ENCODE assay signal across 1 cellular context in the genomic region with DNA sequence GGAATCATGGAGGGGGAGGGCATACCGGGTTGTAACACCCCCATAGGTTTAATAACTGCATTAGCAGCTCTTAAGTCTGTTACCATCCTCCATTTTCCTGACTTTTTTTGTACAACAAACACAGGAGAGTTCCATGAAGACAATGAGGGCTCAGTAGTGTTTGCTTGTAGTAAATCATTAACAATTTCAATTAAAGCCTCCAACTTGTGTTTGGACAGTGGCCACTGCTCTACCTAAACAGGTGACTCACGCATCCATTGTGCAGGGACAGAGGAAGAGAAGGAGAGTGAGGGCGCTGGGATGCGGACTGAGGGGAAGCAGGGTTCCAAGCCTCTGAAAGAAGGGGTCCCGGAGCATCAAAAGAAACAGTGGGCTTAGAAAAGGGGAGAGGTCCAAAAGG.
TF ChIP-seq lines count a peak whose summit lies in the region.

No MANE protein-coding gene starts in this region.

TF ChIP-seq in HepG2, 621 proteins besides CTCF, POLR2A, EP300 and RAD21 (continued from another document):
- TF ChIP-seq HCFC1 (IDR thresholded peaks at IDR 0.05; ENCODE audit: low read depth, low read length) (no peak), MED8 (CRISPR knock-in tag; IDR thresholded peaks at IDR 0.05; ENCODE audit: insufficient replicate concordance) (no peak), KLF11 (CRISPR knock-in tag; IDR thresholded peaks at IDR 0.05) (no peak), THAP11 (CRISPR knock-in tag; IDR thresholded peaks at IDR 0.05) (0 out of 2 replicates have a peak, but pooled peaks have one; percentile 20), ZNF34 (CRISPR knock-in tag; IDR thresholded peaks at IDR 0.05; ENCODE audit: borderline replicate concordance) (no peak), ASH2L (IDR thresholded peaks at IDR 0.05; ENCODE audit: insufficient read length, low read depth, low read length) (no peak), RFXANK (CRISPR knock-in tag; IDR thresholded peaks at IDR 0.05) (no peak), PHF8 (CRISPR knock-in tag; IDR thresholded peaks at IDR 0.05) (no peak), JUN (CRISPR knock-in tag; IDR thresholded peaks at IDR 0.05) (peak; percentile 41; the same call in 1 of the 2 replicates), NAIF1 (CRISPR knock-in tag; IDR thresholded peaks at IDR 0.05; ENCODE audit: borderline replicate concordance) (no peak), SAP130 (CRISPR knock-in tag; IDR thresholded peaks at IDR 0.05; ENCODE audit: low read depth) (no peak), HDAC2 (CRISPR knock-in tag; IDR thresholded peaks at IDR 0.05) (0 out of 2 replicates have a peak, but pooled peaks have one; percentile 27), SOX6 (IDR thresholded peaks at IDR 0.05) (no peak), SOX6 (CRISPR knock-in tag; IDR thresholded peaks at IDR 0.05) (peak; percentile 96), ZFP36L1 (CRISPR knock-in tag; IDR thresholded peaks at IDR 0.05) (no peak), BCL6 (CRISPR knock-in tag; IDR thresholded peaks at IDR 0.05) (0 out of 2 replicates have a peak, but pooled peaks have one; percentile 19), TP53 (CRISPR knock-in tag; conservative IDR thresholded peaks at IDR 0.05) (no peak), ZNF652 (CRISPR knock-in tag; IDR thresholded peaks at IDR 0.05; ENCODE audit: borderline replicate concordance, low read depth) (no peak), PTBP1 (IDR thresholded peaks at IDR 0.05; ENCODE audit: low read depth, low read length, poor library complexity, severe bottlenecking) (no peak), STAT5B (CRISPR knock-in tag; IDR thresholded peaks at IDR 0.05) (no peak)
- TF ChIP-seq, protein P1, sequence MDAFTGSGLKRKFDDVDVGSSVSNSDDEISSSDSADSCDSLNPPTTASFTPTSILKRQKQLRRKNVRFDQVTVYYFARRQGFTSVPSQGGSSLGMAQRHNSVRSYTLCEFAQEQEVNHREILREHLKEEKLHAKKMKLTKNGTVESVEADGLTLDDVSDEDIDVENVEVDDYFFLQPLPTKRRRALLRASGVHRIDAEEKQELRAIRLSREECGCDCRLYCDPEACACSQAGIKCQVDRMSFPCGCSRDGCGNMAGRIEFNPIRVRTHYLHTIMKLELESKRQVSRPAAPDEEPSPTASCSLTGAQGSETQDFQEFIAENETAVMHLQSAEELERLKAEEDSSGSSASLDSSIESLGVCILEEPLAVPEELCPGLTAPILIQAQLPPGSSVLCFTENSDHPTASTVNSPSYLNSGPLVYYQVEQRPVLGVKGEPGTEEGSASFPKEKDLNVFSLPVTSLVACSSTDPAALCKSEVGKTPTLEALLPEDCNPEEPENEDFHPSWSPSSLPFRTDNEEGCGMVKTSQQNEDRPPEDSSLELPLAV (CRISPR knock-in tag; conservative IDR thresholded peaks at IDR 0.05; ENCODE audit: low read depth): no peak
- TF ChIP-seq, protein P2, sequence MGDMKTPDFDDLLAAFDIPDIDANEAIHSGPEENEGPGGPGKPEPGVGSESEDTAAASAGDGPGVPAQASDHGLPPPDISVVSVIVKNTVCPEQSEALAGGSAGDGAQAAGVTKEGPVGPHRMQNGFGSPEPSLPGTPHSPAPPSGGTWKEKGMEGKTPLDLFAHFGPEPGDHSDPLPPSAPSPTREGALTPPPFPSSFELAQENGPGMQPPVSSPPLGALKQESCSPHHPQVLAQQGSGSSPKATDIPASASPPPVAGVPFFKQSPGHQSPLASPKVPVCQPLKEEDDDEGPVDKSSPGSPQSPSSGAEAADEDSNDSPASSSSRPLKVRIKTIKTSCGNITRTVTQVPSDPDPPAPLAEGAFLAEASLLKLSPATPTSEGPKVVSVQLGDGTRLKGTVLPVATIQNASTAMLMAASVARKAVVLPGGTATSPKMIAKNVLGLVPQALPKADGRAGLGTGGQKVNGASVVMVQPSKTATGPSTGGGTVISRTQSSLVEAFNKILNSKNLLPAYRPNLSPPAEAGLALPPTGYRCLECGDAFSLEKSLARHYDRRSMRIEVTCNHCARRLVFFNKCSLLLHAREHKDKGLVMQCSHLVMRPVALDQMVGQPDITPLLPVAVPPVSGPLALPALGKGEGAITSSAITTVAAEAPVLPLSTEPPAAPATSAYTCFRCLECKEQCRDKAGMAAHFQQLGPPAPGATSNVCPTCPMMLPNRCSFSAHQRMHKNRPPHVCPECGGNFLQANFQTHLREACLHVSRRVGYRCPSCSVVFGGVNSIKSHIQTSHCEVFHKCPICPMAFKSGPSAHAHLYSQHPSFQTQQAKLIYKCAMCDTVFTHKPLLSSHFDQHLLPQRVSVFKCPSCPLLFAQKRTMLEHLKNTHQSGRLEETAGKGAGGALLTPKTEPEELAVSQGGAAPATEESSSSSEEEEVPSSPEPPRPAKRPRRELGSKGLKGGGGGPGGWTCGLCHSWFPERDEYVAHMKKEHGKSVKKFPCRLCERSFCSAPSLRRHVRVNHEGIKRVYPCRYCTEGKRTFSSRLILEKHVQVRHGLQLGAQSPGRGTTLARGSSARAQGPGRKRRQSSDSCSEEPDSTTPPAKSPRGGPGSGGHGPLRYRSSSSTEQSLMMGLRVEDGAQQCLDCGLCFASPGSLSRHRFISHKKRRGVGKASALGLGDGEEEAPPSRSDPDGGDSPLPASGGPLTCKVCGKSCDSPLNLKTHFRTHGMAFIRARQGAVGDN (CRISPR knock-in tag; IDR thresholded peaks at IDR 0.05): no peak
- TF ChIP-seq, protein P3, sequence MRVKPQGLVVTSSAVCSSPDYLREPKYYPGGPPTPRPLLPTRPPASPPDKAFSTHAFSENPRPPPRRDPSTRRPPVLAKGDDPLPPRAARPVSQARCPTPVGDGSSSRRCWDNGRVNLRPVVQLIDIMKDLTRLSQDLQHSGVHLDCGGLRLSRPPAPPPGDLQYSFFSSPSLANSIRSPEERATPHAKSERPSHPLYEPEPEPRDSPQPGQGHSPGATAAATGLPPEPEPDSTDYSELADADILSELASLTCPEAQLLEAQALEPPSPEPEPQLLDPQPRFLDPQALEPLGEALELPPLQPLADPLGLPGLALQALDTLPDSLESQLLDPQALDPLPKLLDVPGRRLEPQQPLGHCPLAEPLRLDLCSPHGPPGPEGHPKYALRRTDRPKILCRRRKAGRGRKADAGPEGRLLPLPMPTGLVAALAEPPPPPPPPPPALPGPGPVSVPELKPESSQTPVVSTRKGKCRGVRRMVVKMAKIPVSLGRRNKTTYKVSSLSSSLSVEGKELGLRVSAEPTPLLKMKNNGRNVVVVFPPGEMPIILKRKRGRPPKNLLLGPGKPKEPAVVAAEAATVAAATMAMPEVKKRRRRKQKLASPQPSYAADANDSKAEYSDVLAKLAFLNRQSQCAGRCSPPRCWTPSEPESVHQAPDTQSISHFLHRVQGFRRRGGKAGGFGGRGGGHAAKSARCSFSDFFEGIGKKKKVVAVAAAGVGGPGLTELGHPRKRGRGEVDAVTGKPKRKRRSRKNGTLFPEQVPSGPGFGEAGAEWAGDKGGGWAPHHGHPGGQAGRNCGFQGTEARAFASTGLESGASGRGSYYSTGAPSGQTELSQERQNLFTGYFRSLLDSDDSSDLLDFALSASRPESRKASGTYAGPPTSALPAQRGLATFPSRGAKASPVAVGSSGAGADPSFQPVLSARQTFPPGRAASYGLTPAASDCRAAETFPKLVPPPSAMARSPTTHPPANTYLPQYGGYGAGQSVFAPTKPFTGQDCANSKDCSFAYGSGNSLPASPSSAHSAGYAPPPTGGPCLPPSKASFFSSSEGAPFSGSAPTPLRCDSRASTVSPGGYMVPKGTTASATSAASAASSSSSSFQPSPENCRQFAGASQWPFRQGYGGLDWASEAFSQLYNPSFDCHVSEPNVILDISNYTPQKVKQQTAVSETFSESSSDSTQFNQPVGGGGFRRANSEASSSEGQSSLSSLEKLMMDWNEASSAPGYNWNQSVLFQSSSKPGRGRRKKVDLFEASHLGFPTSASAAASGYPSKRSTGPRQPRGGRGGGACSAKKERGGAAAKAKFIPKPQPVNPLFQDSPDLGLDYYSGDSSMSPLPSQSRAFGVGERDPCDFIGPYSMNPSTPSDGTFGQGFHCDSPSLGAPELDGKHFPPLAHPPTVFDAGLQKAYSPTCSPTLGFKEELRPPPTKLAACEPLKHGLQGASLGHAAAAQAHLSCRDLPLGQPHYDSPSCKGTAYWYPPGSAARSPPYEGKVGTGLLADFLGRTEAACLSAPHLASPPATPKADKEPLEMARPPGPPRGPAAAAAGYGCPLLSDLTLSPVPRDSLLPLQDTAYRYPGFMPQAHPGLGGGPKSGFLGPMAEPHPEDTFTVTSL (CRISPR knock-in tag; IDR thresholded peaks at IDR 0.05; ENCODE audit: borderline replicate concordance): peak; percentile 80; the same call in 1 of the 2 replicates
- TF ChIP-seq, protein P4, sequence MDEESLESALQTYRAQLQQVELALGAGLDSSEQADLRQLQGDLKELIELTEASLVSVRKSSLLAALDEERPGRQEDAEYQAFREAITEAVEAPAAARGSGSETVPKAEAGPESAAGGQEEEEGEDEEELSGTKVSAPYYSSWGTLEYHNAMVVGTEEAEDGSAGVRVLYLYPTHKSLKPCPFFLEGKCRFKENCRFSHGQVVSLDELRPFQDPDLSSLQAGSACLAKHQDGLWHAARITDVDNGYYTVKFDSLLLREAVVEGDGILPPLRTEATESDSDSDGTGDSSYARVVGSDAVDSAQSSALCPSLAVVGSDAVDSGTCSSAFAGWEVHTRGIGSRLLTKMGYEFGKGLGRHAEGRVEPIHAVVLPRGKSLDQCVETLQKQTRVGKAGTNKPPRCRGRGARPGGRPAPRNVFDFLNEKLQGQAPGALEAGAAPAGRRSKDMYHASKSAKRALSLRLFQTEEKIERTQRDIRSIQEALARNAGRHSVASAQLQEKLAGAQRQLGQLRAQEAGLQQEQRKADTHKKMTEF (CRISPR knock-in tag; IDR thresholded peaks at IDR 0.05): 0 out of 2 replicates have a peak, but pooled peaks have one; percentile 30
- TF ChIP-seq, protein P5, sequence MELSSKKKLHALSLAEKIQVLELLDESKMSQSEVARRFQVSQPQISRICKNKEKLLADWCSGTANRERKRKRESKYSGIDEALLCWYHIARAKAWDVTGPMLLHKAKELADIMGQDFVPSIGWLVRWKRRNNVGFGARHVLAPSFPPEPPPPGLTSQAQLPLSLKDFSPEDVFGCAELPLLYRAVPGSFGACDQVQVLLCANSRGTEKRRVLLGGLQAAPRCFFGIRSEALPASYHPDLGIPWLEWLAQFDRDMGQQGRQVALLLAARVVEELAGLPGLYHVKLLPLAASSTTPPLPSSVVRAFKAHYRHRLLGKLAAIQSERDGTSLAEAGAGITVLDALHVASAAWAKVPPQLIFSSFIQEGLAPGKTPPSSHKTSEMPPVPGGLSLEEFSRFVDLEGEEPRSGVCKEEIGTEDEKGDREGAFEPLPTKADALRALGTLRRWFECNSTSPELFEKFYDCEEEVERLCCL (CRISPR knock-in tag; IDR thresholded peaks at IDR 0.05; ENCODE audit: borderline replicate concordance): no peak
- TF ChIP-seq, protein P6, sequence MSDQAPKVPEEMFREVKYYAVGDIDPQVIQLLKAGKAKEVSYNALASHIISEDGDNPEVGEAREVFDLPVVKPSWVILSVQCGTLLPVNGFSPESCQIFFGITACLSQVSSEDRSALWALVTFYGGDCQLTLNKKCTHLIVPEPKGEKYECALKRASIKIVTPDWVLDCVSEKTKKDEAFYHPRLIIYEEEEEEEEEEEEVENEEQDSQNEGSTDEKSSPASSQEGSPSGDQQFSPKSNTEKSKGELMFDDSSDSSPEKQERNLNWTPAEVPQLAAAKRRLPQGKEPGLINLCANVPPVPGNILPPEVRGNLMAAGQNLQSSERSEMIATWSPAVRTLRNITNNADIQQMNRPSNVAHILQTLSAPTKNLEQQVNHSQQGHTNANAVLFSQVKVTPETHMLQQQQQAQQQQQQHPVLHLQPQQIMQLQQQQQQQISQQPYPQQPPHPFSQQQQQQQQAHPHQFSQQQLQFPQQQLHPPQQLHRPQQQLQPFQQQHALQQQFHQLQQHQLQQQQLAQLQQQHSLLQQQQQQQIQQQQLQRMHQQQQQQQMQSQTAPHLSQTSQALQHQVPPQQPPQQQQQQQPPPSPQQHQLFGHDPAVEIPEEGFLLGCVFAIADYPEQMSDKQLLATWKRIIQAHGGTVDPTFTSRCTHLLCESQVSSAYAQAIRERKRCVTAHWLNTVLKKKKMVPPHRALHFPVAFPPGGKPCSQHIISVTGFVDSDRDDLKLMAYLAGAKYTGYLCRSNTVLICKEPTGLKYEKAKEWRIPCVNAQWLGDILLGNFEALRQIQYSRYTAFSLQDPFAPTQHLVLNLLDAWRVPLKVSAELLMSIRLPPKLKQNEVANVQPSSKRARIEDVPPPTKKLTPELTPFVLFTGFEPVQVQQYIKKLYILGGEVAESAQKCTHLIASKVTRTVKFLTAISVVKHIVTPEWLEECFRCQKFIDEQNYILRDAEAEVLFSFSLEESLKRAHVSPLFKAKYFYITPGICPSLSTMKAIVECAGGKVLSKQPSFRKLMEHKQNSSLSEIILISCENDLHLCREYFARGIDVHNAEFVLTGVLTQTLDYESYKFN (CRISPR knock-in tag; conservative IDR thresholded peaks at IDR 0.05): peak; percentile 63
